17 cellular contexts compared by ENCODE assay signal in genomic region chr14:104739546-104740516, GRCh38.
"Had no signal": no experiment of that assay in that cellular context is flagged by ENCODE, and none has a peak within 500 bp of the region (broad histone marks: within the 10 kb centered on the region; RNA-seq: fewer than 3 reads in every experiment).

No MANE protein-coding gene starts in this region.

- H3K9me3 ChIP-seq: breast epithelium, esophagus squamous epithelium, pancreas, testis had no signal

- ATAC-seq: activated CD4-positive, CD25-positive, alpha-beta regulatory T cell treated with anti-CD3 and anti-CD28 coated beads, Interleukin-2, amount 50 U/mL, for 24 hours; pancreas; stimulated activated naive CD8-positive, alpha-beta T cell treated with anti-CD3 and anti-CD28 coated beads, Interleukin-15, amount 100 ng/mL, for 72 hours; T-helper 17 cell had no signal

- H3K9me3 Mint-ChIP-seq: memory B cell; neural crest cell; stimulated activated naive CD8-positive, alpha-beta T cell treated with anti-CD3 and anti-CD28 coated beads, Interleukin-15, amount 100 ng/mL, for 72 hours had no signal

- FAIRE-seq: pancreas had no signal

- H3K27me3 Mint-ChIP-seq: activated naive CD8-positive, alpha-beta T cell; stimulated activated naive CD8-positive, alpha-beta T cell treated with anti-CD3 and anti-CD28 coated beads, Interleukin-15, amount 100 ng/mL, for 72 hours; T-helper 17 cell had no signal

- H3K36me3 ChIP-seq: breast epithelium, pancreas had no signal

- H3K4me3 Mint-ChIP-seq: activated naive CD8-positive, alpha-beta T cell; memory B cell; neural crest cell; stimulated activated naive CD8-positive, alpha-beta T cell treated with anti-CD3 and anti-CD28 coated beads, Interleukin-15, amount 100 ng/mL, for 72 hours; T-helper 17 cell had no signal

- H3K27ac Mint-ChIP-seq: activated naive CD8-positive, alpha-beta T cell; memory B cell; stimulated activated naive CD8-positive, alpha-beta T cell treated with anti-CD3 and anti-CD28 coated beads, Interleukin-15, amount 100 ng/mL, for 72 hours; T-helper 17 cell had no signal

- H3K4me1 Mint-ChIP-seq: stimulated activated naive CD8-positive, alpha-beta T cell treated with anti-CD3 and anti-CD28 coated beads, Interleukin-15, amount 100 ng/mL, for 72 hours had no signal

- H3K36me3 Mint-ChIP-seq: memory B cell had no signal

- H3K4me3 ChIP-seq: breast epithelium, esophagus squamous epithelium, pancreas, testis had no signal

- H3K27ac ChIP-seq: breast epithelium, esophagus squamous epithelium, pancreas, testis had no signal

- H3K27me3 ChIP-seq: breast epithelium, esophagus squamous epithelium, pancreas, testis had no signal

- DNase-seq: activated effector memory CD4-positive, alpha-beta T cell treated with anti-CD3 and anti-CD28 coated beads, Interleukin-2, amount 50 U/mL, for 16 hours; activated T-cell treated with anti-CD3 and anti-CD28 coated beads, Interleukin-2, amount 50 U/mL, for 1 hour; anterior cingulate cortex; esophagus squamous epithelium; foreskin fibroblast; head of caudate nucleus; stimulated activated CD4-positive, alpha-beta T cell treated with anti-CD3 and anti-CD28 coated beads, Interleukin-15, amount 100 ng/mL, for 24 hours; stimulated activated CD4-positive, alpha-beta T cell treated with anti-CD3 and anti-CD28 coated beads, Interleukin-4, amount 100 ng/mL, for 24 hours; stimulated activated naive CD8-positive, alpha-beta T cell treated with anti-CD3 and anti-CD28 coated beads, Interleukin-15, amount 100 ng/mL, for 72 hours; T-helper 17 cell; testis had no signal

- H3K4me1 ChIP-seq: breast epithelium, pancreas had no signal
